ENCODE assay signal across 1 cellular context in the genomic region with DNA sequence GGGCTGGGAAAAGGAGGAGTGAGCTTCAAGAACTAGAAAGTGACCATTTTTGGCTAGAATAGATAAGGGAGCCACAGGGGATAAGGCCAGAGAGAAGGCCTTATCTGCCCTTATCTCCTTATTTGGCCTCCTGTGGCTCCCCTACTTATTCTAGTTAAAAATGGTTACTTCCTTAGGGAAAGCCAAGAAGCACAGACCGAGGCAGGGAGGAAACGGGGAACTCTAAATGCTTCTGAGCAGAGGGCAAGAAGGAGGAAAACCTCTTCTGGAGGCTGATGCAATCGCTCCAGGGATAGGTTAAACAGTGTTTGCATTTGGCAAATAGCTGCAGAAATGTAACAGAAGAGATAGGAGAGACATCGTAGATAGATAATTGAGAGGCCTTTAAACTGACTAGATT.
TF ChIP-seq lines count a peak whose summit lies in the region.

No MANE protein-coding gene starts in this region.

TF ChIP-seq in GM23338, 12 proteins besides CTCF, POLR2A, EP300 and RAD21 (continued from another document):
- TF ChIP-seq, protein P1, sequence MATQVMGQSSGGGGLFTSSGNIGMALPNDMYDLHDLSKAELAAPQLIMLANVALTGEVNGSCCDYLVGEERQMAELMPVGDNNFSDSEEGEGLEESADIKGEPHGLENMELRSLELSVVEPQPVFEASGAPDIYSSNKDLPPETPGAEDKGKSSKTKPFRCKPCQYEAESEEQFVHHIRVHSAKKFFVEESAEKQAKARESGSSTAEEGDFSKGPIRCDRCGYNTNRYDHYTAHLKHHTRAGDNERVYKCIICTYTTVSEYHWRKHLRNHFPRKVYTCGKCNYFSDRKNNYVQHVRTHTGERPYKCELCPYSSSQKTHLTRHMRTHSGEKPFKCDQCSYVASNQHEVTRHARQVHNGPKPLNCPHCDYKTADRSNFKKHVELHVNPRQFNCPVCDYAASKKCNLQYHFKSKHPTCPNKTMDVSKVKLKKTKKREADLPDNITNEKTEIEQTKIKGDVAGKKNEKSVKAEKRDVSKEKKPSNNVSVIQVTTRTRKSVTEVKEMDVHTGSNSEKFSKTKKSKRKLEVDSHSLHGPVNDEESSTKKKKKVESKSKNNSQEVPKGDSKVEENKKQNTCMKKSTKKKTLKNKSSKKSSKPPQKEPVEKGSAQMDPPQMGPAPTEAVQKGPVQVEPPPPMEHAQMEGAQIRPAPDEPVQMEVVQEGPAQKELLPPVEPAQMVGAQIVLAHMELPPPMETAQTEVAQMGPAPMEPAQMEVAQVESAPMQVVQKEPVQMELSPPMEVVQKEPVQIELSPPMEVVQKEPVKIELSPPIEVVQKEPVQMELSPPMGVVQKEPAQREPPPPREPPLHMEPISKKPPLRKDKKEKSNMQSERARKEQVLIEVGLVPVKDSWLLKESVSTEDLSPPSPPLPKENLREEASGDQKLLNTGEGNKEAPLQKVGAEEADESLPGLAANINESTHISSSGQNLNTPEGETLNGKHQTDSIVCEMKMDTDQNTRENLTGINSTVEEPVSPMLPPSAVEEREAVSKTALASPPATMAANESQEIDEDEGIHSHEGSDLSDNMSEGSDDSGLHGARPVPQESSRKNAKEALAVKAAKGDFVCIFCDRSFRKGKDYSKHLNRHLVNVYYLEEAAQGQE (IDR thresholded peaks at IDR 0.05; ENCODE audit: unreplicated experiment), result no peak
- no peak for TF ChIP-seq ZNF114 (CRISPR knock-in tag; IDR thresholded peaks at IDR 0.05)
- TF ChIP-seq, protein P2, sequence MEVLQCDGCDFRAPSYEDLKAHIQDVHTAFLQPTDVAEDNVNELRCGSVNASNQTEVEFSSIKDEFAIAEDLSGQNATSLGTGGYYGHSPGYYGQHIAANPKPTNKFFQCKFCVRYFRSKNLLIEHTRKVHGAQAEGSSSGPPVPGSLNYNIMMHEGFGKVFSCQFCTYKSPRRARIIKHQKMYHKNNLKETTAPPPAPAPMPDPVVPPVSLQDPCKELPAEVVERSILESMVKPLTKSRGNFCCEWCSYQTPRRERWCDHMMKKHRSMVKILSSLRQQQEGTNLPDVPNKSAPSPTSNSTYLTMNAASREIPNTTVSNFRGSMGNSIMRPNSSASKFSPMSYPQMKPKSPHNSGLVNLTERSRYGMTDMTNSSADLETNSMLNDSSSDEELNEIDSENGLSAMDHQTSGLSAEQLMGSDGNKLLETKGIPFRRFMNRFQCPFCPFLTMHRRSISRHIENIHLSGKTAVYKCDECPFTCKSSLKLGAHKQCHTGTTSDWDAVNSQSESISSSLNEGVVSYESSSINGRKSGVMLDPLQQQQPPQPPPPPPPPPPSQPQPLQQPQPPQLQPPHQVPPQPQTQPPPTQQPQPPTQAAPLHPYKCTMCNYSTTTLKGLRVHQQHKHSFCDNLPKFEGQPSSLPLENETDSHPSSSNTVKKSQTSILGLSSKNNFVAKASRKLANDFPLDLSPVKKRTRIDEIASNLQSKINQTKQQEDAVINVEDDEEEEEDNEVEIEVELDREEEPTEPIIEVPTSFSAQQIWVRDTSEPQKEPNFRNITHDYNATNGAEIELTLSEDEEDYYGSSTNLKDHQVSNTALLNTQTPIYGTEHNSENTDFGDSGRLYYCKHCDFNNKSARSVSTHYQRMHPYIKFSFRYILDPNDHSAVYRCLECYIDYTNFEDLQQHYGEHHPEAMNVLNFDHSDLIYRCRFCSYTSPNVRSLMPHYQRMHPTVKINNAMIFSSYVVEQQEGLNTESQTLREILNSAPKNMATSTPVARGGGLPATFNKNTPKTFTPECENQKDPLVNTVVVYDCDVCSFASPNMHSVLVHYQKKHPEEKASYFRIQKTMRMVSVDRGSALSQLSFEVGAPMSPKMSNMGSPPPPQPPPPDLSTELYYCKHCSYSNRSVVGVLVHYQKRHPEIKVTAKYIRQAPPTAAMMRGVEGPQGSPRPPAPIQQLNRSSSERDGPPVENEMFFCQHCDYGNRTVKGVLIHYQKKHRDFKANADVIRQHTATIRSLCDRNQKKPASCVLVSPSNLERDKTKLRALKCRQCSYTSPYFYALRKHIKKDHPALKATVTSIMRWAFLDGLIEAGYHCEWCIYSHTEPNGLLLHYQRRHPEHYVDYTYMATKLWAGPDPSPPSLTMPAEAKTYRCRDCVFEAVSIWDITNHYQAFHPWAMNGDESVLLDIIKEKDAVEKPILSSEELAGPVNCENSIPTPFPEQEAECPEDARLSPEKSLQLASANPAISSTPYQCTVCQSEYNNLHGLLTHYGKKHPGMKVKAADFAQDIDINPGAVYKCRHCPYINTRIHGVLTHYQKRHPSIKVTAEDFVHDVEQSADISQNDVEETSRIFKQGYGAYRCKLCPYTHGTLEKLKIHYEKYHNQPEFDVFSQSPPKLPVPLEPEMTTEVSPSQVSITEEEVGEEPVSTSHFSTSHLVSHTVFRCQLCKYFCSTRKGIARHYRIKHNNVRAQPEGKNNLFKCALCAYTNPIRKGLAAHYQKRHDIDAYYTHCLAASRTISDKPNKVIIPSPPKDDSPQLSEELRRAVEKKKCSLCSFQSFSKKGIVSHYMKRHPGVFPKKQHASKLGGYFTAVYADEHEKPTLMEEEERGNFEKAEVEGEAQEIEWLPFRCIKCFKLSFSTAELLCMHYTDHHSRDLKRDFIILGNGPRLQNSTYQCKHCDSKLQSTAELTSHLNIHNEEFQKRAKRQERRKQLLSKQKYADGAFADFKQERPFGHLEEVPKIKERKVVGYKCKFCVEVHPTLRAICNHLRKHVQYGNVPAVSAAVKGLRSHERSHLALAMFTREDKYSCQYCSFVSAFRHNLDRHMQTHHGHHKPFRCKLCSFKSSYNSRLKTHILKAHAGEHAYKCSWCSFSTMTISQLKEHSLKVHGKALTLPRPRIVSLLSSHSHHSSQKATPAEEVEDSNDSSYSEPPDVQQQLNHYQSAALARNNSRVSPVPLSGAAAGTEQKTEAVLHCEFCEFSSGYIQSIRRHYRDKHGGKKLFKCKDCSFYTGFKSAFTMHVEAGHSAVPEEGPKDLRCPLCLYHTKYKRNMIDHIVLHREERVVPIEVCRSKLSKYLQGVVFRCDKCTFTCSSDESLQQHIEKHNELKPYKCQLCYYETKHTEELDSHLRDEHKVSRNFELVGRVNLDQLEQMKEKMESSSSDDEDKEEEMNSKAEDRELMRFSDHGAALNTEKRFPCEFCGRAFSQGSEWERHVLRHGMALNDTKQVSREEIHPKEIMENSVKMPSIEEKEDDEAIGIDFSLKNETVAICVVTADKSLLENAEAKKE (CRISPR knock-in tag; IDR thresholded peaks at IDR 0.05), result no peak
- no peak for TF ChIP-seq ZNF331 (CRISPR knock-in tag; IDR thresholded peaks at IDR 0.05; ENCODE audit: low read depth)
